ENCODE assay signal across 14 cellular contexts in the genomic region with DNA sequence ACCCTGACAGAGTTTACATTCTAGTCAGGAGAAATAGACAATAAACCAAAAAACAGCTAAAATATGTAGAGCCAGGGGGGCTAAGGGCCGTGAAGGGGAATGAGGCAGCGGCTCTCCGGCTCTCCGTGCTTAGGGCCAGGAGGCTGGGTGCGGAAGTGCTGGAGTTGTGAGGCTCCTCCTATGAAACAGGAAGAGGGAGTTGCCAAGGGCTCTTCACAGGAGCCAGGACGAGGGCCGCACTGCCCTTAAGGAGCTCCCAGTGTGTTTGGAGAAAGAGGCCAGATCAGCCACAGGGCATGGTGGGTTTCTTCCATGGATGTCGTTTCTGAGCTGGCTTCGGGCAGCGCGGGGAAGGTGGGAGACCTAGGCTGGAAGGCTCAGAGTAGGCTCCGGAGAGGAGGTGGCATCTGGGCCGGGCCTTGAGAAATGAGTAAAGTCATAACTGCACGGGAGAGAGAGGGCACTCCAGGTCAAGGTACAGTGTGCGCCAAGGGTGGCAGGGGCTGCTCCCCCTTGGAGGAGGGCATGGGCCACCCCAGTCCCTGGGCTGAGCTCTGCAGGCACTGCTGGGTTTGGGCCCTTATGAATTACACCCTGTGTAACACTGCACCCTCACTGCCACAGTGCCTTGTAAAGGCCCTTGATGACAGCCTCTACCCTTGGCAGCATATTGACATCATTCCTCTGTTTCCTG. TPM values are rescaled to one million over a fixed set of nuclear protein-coding genes. Genes with fewer than 3 reads are reported as not detected.
DNase-seq lines count a peak whose midpoint lies in the region; ATAC-seq and TF ChIP-seq lines count a peak whose summit lies in the region.
"Had no signal": no experiment of that assay in that cellular context is flagged by ENCODE, and none has a peak within 500 bp of the region (broad histone marks: within the 10 kb centered on the region; RNA-seq: fewer than 3 reads in every experiment).

No MANE protein-coding gene starts in this region.

- H3K27me3 Mint-ChIP-seq in neural crest cell (ENCODE audit: low read depth), result peaks cover 4% of the 10 kb centered on the region
- peaks cover 4 to 13% (median 9%) of the 10 kb centered on the region in 3 donors for H3K27me3 Mint-ChIP-seq in immature natural killer cell (ENCODE audit: low read depth in 3 of 3)

- no peak overlapping the region for H3K27ac ChIP-seq in esophagus muscularis mucosa (replicated peaks in 1 of 4)
- H3K27ac ChIP-seq: BLaER1, tibial nerve had no signal

- peaks cover 0 to 29% (median 0%) of the 10 kb centered on the region in 4 donors for H3K27me3 ChIP-seq in esophagus muscularis mucosa
- H3K27me3 ChIP-seq: BLaER1 had no signal

- H3K36me3 ChIP-seq in esophagus muscularis mucosa, result no peaks in the 10 kb centered on the region
- H3K36me3 ChIP-seq: BLaER1, tibial nerve had no signal

- H3K36me3 Mint-ChIP-seq in neural crest cell (ENCODE audit: low read depth) (no peaks in the 10 kb centered on the region), immature natural killer cell (peaks cover 0 to 5% (median 0%) of the 10 kb centered on the region in 3 donors)

- peaks cover 8 to 13% (median 10%) of the 10 kb centered on the region in 4 donors for H3K4me1 ChIP-seq in esophagus muscularis mucosa
- H3K4me1 ChIP-seq: tibial nerve had no signal

- no peak for TF ChIP-seq CTCF in epithelial cell of proximal tubule (conservative IDR thresholded peaks at IDR 0.05; ENCODE audit: low read depth, low read length)
- no peak for TF ChIP-seq CTCF in neural crest cell (conservative IDR thresholded peaks at IDR 0.05)
- no peak for TF ChIP-seq CTCF in esophagus muscularis mucosa (IDR thresholded peaks at IDR 0.05)

- DNase-seq in DMS53 (lab: John Stamatoyannopoulos, UW) (peak; percentile 90), NCI-H510A treated with DMSO at 0.1 percent for 48 hours (lab: John Stamatoyannopoulos, UW) (peak; percentile 87), epithelial cell of proximal tubule (ENCODE audit: low read depth) (no peak), neural crest cell (ENCODE audit: low read depth, low spot score) (no peak), immature natural killer cell (no peak), esophagus muscularis mucosa (ENCODE audit: extremely low spot score) (no peak)
- DNase-seq: amniotic stem cell, NCI-H1436, T-helper 2 cell had no signal

- intact Hi-C loops in esophagus muscularis mucosa (cut with DNase I), result no loop called here

- TF ChIP-seq POLR2A in esophagus muscularis mucosa (IDR thresholded peaks at IDR 0.05; ENCODE audit: low read depth), result no peak

- H3K4me3 Mint-ChIP-seq in neural crest cell (no peak overlapping the region), immature natural killer cell (no peak overlapping the region)

- peak overlapping the region; percentile 63 for H3K4me3 ChIP-seq in epithelial cell of proximal tubule (ENCODE audit: low read depth, low read length)
- H3K4me3 ChIP-seq in esophagus muscularis mucosa, result no peak overlapping the region
- H3K4me3 ChIP-seq: BLaER1, tibial nerve had no signal

- no peaks in the 10 kb centered on the region for H3K9me3 Mint-ChIP-seq in neural crest cell
- H3K9me3 Mint-ChIP-seq in immature natural killer cell, result no peaks in the 10 kb centered on the region

- 69% methylated on average over 15 of the region's 15 CpGs for WGBS in esophagus muscularis mucosa

- no peaks in the 10 kb centered on the region for H3K9me3 ChIP-seq in esophagus muscularis mucosa
- H3K9me3 ChIP-seq: BLaER1, tibial nerve had no signal

- TF ChIP-seq EP300 in esophagus muscularis mucosa (IDR thresholded peaks at IDR 0.05), result no peak

- H3K27ac Mint-ChIP-seq in neural crest cell (ENCODE audit: unreplicated experiment) (peak overlapping the region; percentile 35), immature natural killer cell (no peak overlapping the region)
- H3K27ac Mint-ChIP-seq: progenitor cell of endocrine pancreas had no signal

- ATAC-seq in GM21447 (IDR thresholded peaks at IDR 0.05; ENCODE audit: unreplicated experiment), result no peak
- no peak for ATAC-seq in GM18867 (IDR thresholded peaks at IDR 0.05; ENCODE audit: unreplicated experiment)

- peaks cover 36% of the 10 kb centered on the region for H3K4me1 Mint-ChIP-seq in neural crest cell
- H3K4me1 Mint-ChIP-seq in immature natural killer cell, result peaks cover 0 to 3% of the 10 kb centered on the region in 2 donors

RNA-seq across cellular contexts. Expression of gene MLN, which starts 20.8 kb away (rescaled TPM):
- total RNA-seq in epithelial cell of proximal tubule, result not detected in 2 replicates
- total RNA-seq in neural crest cell, result not detected in 2 replicates
- polyA plus RNA-seq in immature natural killer cell, result not detected
- total RNA-seq in esophagus muscularis mucosa, result not detected
- total RNA-seq: progenitor cell of endocrine pancreas, tibial nerve had no signal

RNA-seq across cellular contexts. Expression of gene LEMD2, which starts 35.7 kb away (rescaled TPM):
- total RNA-seq in epithelial cell of proximal tubule (42.0 and 48.3 TPM in 2 replicates), neural crest cell (63.6 and 71.1 TPM in 2 replicates), esophagus muscularis mucosa (10 to 100 TPM; 36.4 to 65.3 (median 55.4) TPM)
- 10 to 100 TPM; 22.6 to 39.8 (median 23.6) TPM for polyA plus RNA-seq in immature natural killer cell

Comparison
In these comparisons a context has a peak if more than half of its experiments do, and no peak if none do; other contexts are left out.
1. DNase-seq: peak in DMS53 (single experiment) and NCI-H510A treated with DMSO at 0.1 percent for 48 hours (single experiment); none in epithelial cell of proximal tubule (single experiment), neural crest cell (single experiment), immature natural killer cell (0 of 3) and esophagus muscularis mucosa (single experiment).